ENCODE assay signal across 24 cellular contexts in the genomic region with DNA sequence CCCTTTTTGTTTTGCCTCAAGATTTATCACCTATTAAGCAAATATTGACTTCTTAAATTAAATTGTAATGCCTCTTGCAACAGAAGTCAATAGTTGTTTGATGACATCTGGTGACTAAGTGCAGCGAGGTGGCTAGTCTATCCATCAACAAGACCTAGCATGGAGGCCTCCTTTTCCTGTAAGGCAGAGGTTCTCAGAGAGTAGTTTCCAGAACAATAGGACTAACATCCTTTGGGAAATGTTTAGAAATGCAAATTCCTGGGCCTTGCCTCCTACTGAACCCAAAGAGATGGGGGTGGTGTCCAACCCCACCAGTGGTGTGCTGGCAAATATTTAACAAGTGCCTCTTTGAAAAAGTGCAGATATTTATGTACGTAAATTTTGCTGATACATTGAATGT.
DNase-seq lines count a peak whose midpoint lies in the region; ATAC-seq, FAIRE-seq and TF ChIP-seq lines count a peak whose summit lies in the region.
"Had no signal": no experiment of that assay in that cellular context is flagged by ENCODE, and none has a peak within 500 bp of the region (broad histone marks: within the 10 kb centered on the region; RNA-seq: fewer than 3 reads in every experiment).

No MANE protein-coding gene starts in this region.

- no peaks in the 10 kb centered on the region for H3F3A ChIP-seq in GM23338 (replicated peaks; ENCODE audit: low read depth)

- H3K4me2 ChIP-seq in GM23338 = no peak overlapping the region; the same call in 1 of the 2 replicates
- H3K4me2 ChIP-seq: A549; BLaER1 treated with 17β-estradiol and CSF1 and Interleukin-3, amounts not matched to agents 10 nM and 100 nM had no signal

- H3K36me3 ChIP-seq in GM23338 (ENCODE audit: insufficient read depth) (no peaks in the 10 kb centered on the region), NT2/D1 (ENCODE audit: insufficient read depth, insufficient read length, low read length) (no peaks in the 10 kb centered on the region), bronchial epithelial cell (ENCODE audit: control insufficient read depth, insufficient read depth, low read length) (no peaks in the 10 kb centered on the region), iPS-20b (ENCODE audit: insufficient read depth, low read depth, low read length) (no peaks in the 10 kb centered on the region)
- H3K36me3 ChIP-seq: BE2C; BLaER1 treated with 17β-estradiol and CSF1 and Interleukin-3, amounts not matched to agents 10 nM and 100 nM had no signal

- H4K20me1 ChIP-seq in GM23338 (replicated peaks; ENCODE audit: insufficient read depth) = no peaks in the 10 kb centered on the region
- H4K20me1 ChIP-seq: BLaER1 treated with 17β-estradiol and CSF1 and Interleukin-3, amounts not matched to agents 10 nM and 100 nM had no signal

- ATAC-seq in GM23338 (peak; percentile 54), left lobe of liver (no peak), GM18873 (IDR thresholded peaks at IDR 0.05; ENCODE audit: low FRiP score, unreplicated experiment) (no peak)
- ATAC-seq: A549, GM12878, HCT116 had no signal

- peak; percentile 33 for DNase-seq in GM23338 (ENCODE audit: low spot score)
- DNase-seq in NT2/D1 (ENCODE audit: low read depth, low spot score) = peak; percentile 56
- DNase-seq in bronchial epithelial cell (ENCODE audit: low read depth) = no peak
- no peak for DNase-seq in NCI-H526 treated with DMSO at 0.1 percent for 48 hours (lab: John Stamatoyannopoulos, UW)
- no peak for DNase-seq in left lobe of liver (ENCODE audit: low spot score)
- DNase-seq: 8988T; ACHN; AML-193; BE2C; CD4-positive, alpha-beta T cell; CD8-positive, alpha-beta memory T cell; DMS 273 treated with DMSO at 0.1 percent for 48 hours; DMS79; EL; GDM1; H9 had no signal

- peaks cover 9% of the 10 kb centered on the region for H3K4me1 ChIP-seq in GM23338 (ENCODE audit: insufficient read depth)
- H3K4me1 ChIP-seq in NT2/D1 (ENCODE audit: insufficient read depth, insufficient read length) = peaks cover 3% of the 10 kb centered on the region
- H3K4me1 ChIP-seq in iPS-20b (ENCODE audit: insufficient read depth, low read length) = peaks cover 11% of the 10 kb centered on the region; the same call in 1 of the 2 replicates
- H3K4me1 ChIP-seq: A549; BE2C; BLaER1 treated with 17β-estradiol and CSF1 and Interleukin-3, amounts not matched to agents 10 nM and 100 nM had no signal

- H3K9me3 Mint-ChIP-seq in GM23338 = no peaks in the 10 kb centered on the region
- H3K9me3 Mint-ChIP-seq: CD4-positive, alpha-beta T cell had no signal

- no peaks in the 10 kb centered on the region for H3K27me3 ChIP-seq in GM23338 (ENCODE audit: insufficient read depth)
- H3K27me3 ChIP-seq in NT2/D1 (ENCODE audit: insufficient read depth, insufficient read length) = no peaks in the 10 kb centered on the region
- H3K27me3 ChIP-seq in bronchial epithelial cell (ENCODE audit: control insufficient read depth, insufficient read depth, low read length) = no peaks in the 10 kb centered on the region
- H3K27me3 ChIP-seq in iPS-20b (ENCODE audit: insufficient read depth, low read length) = no peaks in the 10 kb centered on the region
- H3K27me3 ChIP-seq: BE2C; BLaER1 treated with 17β-estradiol and CSF1 and Interleukin-3, amounts not matched to agents 10 nM and 100 nM had no signal

- H3K9me3 ChIP-seq in NT2/D1 (ENCODE audit: insufficient read depth, low read length) = no peaks in the 10 kb centered on the region; the same call in 1 of the 2 replicates
- H3K9me3 ChIP-seq in iPS-20b (ENCODE audit: insufficient read depth, low read depth, low read length) = no peaks in the 10 kb centered on the region; the same call in 1 of the 2 replicates
- H3K9me3 ChIP-seq: BE2C had no signal

- H3K9me2 ChIP-seq in GM23338 (ENCODE audit: insufficient read depth) = peaks cover 10% of the 10 kb centered on the region

- FAIRE-seq in bronchial epithelial cell (lab: Jason Lieb, UNC) = peak; percentile 28
- FAIRE-seq: D721Med, GM12878 had no signal

- H3K79me2 ChIP-seq in GM23338 (replicated peaks; ENCODE audit: insufficient read depth) = no peaks in the 10 kb centered on the region

- TF ChIP-seq CTCF in GM23338 (conservative IDR thresholded peaks at IDR 0.05; ENCODE audit: low read depth in 2 of 2) = no peak
- no peak for TF ChIP-seq CTCF in bronchial epithelial cell (IDR thresholded peaks at IDR 0.05; ENCODE audit: insufficient read depth, low read length, severe bottlenecking)

- H3K4me3 ChIP-seq in GM23338 (no peak overlapping the region), NT2/D1 (ENCODE audit: insufficient read length, low read depth) (no peak overlapping the region), bronchial epithelial cell (ENCODE audit: low read depth, low read length) (no peak overlapping the region), iPS-20b (ENCODE audit: low read length) (0 out of 2 replicates have a peak overlapping the region, but pooled peaks have one; percentile 0)
- H3K4me3 ChIP-seq: A549; BLaER1 treated with 17β-estradiol and CSF1 and Interleukin-3, amounts not matched to agents 10 nM and 100 nM; GM12878 had no signal

- H3K27ac Mint-ChIP-seq in GM23338 = no peak overlapping the region
- H3K27ac Mint-ChIP-seq: CD4-positive, alpha-beta T cell; CD8-positive, alpha-beta memory T cell; H9 had no signal

- no peaks in the 10 kb centered on the region for H3K36me3 Mint-ChIP-seq in GM23338 (ENCODE audit: low read depth)
- H3K36me3 Mint-ChIP-seq: CD14-positive monocyte; CD8-positive, alpha-beta memory T cell had no signal

- H3K27ac ChIP-seq in GM23338 (ENCODE audit: low read depth) (no peak overlapping the region), iPS-20b (ENCODE audit: low read length) (no peak overlapping the region)
- H3K27ac ChIP-seq: A549; BLaER1 treated with 17β-estradiol and CSF1 and Interleukin-3, amounts not matched to agents 10 nM and 100 nM had no signal

- peaks cover 19% of the 10 kb centered on the region for H3K4me1 Mint-ChIP-seq in GM23338
- H3K4me1 Mint-ChIP-seq: CD14-positive monocyte; CD8-positive, alpha-beta memory T cell had no signal

- H2AFZ ChIP-seq in GM23338 = peak overlapping the region; percentile 57; the same call in 1 of the 2 replicates

- H3K4me3 Mint-ChIP-seq in GM23338 = no peak overlapping the region
- H3K4me3 Mint-ChIP-seq: CD14-positive monocyte; CD4-positive, alpha-beta T cell; CD8-positive, alpha-beta memory T cell; H9 had no signal

- no peak overlapping the region for H3K9ac ChIP-seq in NT2/D1 (ENCODE audit: insufficient read length, low read depth)
- no peak overlapping the region for H3K9ac ChIP-seq in iPS-20b (ENCODE audit: low read depth, low read length)
- H3K9ac ChIP-seq: BLaER1 treated with 17β-estradiol and CSF1 and Interleukin-3, amounts not matched to agents 10 nM and 100 nM had no signal

- H3K27me3 Mint-ChIP-seq in GM23338 (ENCODE audit: insufficient read depth, low read depth, poor library complexity) = peaks cover 6% of the 10 kb centered on the region
- H3K27me3 Mint-ChIP-seq: CD4-positive, alpha-beta T cell had no signal

TF ChIP-seq in GM23338, 12 proteins besides CTCF, POLR2A, EP300 and RAD21 (continues in another document):
- TF ChIP-seq POLR2AphosphoS5 (IDR thresholded peaks at IDR 0.05; ENCODE audit: low read depth) = no peak

Comparison
In these comparisons a context has a peak if more than half of its experiments do, and no peak if none do; other contexts are left out.
1. DNase-seq: peak in GM23338 (single experiment) and NT2/D1 (single experiment); none in bronchial epithelial cell (single experiment), NCI-H526 treated with DMSO at 0.1 percent for 48 hours (single experiment) and left lobe of liver (single experiment).